ENCODE assay signal across 11 cellular contexts in genomic region chr9:137843355-137843754, GRCh38. TPM values are rescaled to one million over a fixed set of nuclear protein-coding genes. Genes with fewer than 3 reads are reported as not detected.
"Had no signal": no experiment of that assay in that cellular context is flagged by ENCODE, and none has a peak within 500 bp of the region (broad histone marks: within the 10 kb centered on the region; RNA-seq: fewer than 3 reads in every experiment).

No MANE protein-coding gene starts in this region.

- H2AFZ ChIP-seq: GM23248 had no signal

- H3K4me1 ChIP-seq: HAP-1 had no signal

- H3K27ac ChIP-seq: GM23248, HL-60, KMS-11 had no signal

- ATAC-seq: HCT116, HepG2 had no signal

- FAIRE-seq: HepG2 had no signal

- H3K27ac Mint-ChIP-seq: IgD-negative memory B cell had no signal

- H3K36me3 ChIP-seq: HAP-1 had no signal

- H3K4me3 Mint-ChIP-seq: IgD-negative memory B cell had no signal

- H3K9ac ChIP-seq: GM23248, KMS-11 had no signal

- H3K27me3 Mint-ChIP-seq: IgD-negative memory B cell had no signal

- H3K9me3 ChIP-seq: HAP-1 had no signal

- H3K4me3 ChIP-seq: GM23248, HAP-1 had no signal

- DNase-seq: GM23248, GOT3, H7, Karpas-422 had no signal

- H3K4me2 ChIP-seq: KMS-11 had no signal

RNA-seq across cellular contexts. Expression of gene CACNA1B, which starts 34.2 kb away (rescaled TPM):
- total RNA-seq: GM23248, H4 had no signal
- polyA plus RNA-seq: GM23248, IgD-negative memory B cell had no signal
